ENCODE assay signal across 18 cellular contexts in the genomic region with DNA sequence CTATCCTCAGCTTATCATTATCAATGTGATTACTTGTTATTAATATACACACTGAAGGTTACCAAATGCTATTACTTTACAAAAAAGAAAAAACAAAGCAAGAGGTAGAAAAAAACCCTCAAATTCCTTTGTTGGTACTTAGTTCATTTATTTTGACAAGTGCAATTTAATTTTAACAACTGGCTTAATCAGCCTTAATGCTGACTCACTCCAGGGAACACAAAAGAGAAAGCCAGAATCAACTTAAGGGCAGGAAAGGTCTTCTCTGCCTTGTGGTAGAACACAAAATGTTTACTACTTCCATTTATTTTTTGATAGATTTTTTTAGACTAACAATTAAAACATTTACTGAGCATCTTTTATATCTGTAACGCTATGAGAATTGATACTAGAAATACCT.
DNase-seq lines count a peak whose midpoint lies in the region; ATAC-seq, FAIRE-seq and TF ChIP-seq lines count a peak whose summit lies in the region.
"Had no signal": no experiment of that assay in that cellular context is flagged by ENCODE, and none has a peak within 500 bp of the region (broad histone marks: within the 10 kb centered on the region; RNA-seq: fewer than 3 reads in every experiment).

No MANE protein-coding gene starts in this region.

- H3K36me3 ChIP-seq in fibroblast of lung (ENCODE audit: control insufficient read depth, insufficient read depth, low read length) (no peaks in the 10 kb centered on the region), mesenchymal stem cell (ENCODE audit: control insufficient read depth in 1 of 2, insufficient read depth in 2 of 2, low read depth in 1 of 2, low read length in 2 of 2) (no peaks in the 10 kb centered on the region)
- H3K36me3 ChIP-seq: BLaER1 treated with 17β-estradiol and CSF1 and Interleukin-3, amounts not matched to agents 10 nM and 100 nM had no signal

- H3K27ac ChIP-seq in RWPE1, result no peak overlapping the region
- H3K27ac ChIP-seq in fibroblast of lung (ENCODE audit: insufficient read depth, low read length), result no peak overlapping the region
- H3K27ac ChIP-seq in mesenchymal stem cell (ENCODE audit: low read length, poor library complexity, severe bottlenecking), result no peak overlapping the region
- H3K27ac ChIP-seq: BLaER1 treated with 17β-estradiol and CSF1 and Interleukin-3, amounts not matched to agents 10 nM and 100 nM had no signal

- H3K4me1 ChIP-seq in fibroblast of lung (ENCODE audit: control insufficient read depth, extremely low read depth, insufficient read depth, low read length) (no peaks in the 10 kb centered on the region), mesenchymal stem cell (ENCODE audit: control insufficient read depth, insufficient read depth, low read depth, low read length) (no peaks in the 10 kb centered on the region)
- H3K4me1 ChIP-seq: BLaER1 treated with 17β-estradiol and CSF1 and Interleukin-3, amounts not matched to agents 10 nM and 100 nM had no signal

- ATAC-seq in HG03571 (IDR thresholded peaks at IDR 0.05; ENCODE audit: unreplicated experiment), result no peak
- ATAC-seq: CD8-positive, alpha-beta T cell; GM23338; HepG2 had no signal

- H3K27me3 ChIP-seq in fibroblast of lung (ENCODE audit: control insufficient read depth, insufficient read depth, low read length) (no peaks in the 10 kb centered on the region), mesenchymal stem cell (ENCODE audit: control insufficient read depth in 1 of 2, insufficient read depth in 1 of 2, low read length in 2 of 2) (no peaks in the 10 kb centered on the region)
- H3K27me3 ChIP-seq: BLaER1 treated with 17β-estradiol and CSF1 and Interleukin-3, amounts not matched to agents 10 nM and 100 nM had no signal

- H4K8ac ChIP-seq in mesenchymal stem cell (ENCODE audit: low read length), result no peak overlapping the region

- no peak overlapping the region for H3K4me3 ChIP-seq in fibroblast of lung (replicated peaks in 1 of 4; ENCODE audit: control extremely low read depth in 1 of 4, insufficient read depth in 1 of 4, low read depth in 3 of 4, low read length in 4 of 4)
- H3K4me3 ChIP-seq in mesenchymal stem cell (ENCODE audit: insufficient read depth in 1 of 2, low read depth in 1 of 2, low read length in 2 of 2), result no peak overlapping the region
- H3K4me3 ChIP-seq: BLaER1 treated with 17β-estradiol and CSF1 and Interleukin-3, amounts not matched to agents 10 nM and 100 nM; GM23338 had no signal

- no peak overlapping the region for H2BK5ac ChIP-seq in mesenchymal stem cell (ENCODE audit: low read depth, low read length, poor library complexity, severe bottlenecking)

- no peaks in the 10 kb centered on the region for H4K20me1 ChIP-seq in fibroblast of lung (ENCODE audit: control insufficient read depth, extremely low read depth, insufficient read depth, low read length)
- H4K20me1 ChIP-seq: BLaER1 treated with 17β-estradiol and CSF1 and Interleukin-3, amounts not matched to agents 10 nM and 100 nM had no signal

- no peak overlapping the region for H2AFZ ChIP-seq in fibroblast of lung (ENCODE audit: low read length)
- no peak overlapping the region for H2AFZ ChIP-seq in mesenchymal stem cell (ENCODE audit: low read depth, low read length)
- H2AFZ ChIP-seq: GM23338 had no signal

- no peak for TF ChIP-seq CTCF in RWPE1 (conservative IDR thresholded peaks at IDR 0.05; ENCODE audit: low read depth)
- no peak for TF ChIP-seq CTCF in fibroblast of lung (conservative IDR thresholded peaks at IDR 0.05 in 1 of 2, IDR thresholded peaks at IDR 0.05 in 1 of 2; ENCODE audit: low read depth in 1 of 2, low read length in 2 of 2)

- no peak overlapping the region for H2BK15ac ChIP-seq in mesenchymal stem cell (ENCODE audit: low read depth, poor library complexity, severe bottlenecking)

- H2AK5ac ChIP-seq in mesenchymal stem cell (ENCODE audit: low read length, severe bottlenecking), result no peak overlapping the region

- H3K4me2 ChIP-seq in fibroblast of lung (ENCODE audit: extremely low read depth, insufficient read depth, low read length) (no peak overlapping the region), mesenchymal stem cell (ENCODE audit: low read length, poor library complexity, severe bottlenecking) (no peak overlapping the region)
- H3K4me2 ChIP-seq: BLaER1 treated with 17β-estradiol and CSF1 and Interleukin-3, amounts not matched to agents 10 nM and 100 nM; GM23338 had no signal

- H2BK120ac ChIP-seq in mesenchymal stem cell (ENCODE audit: low read depth, low read length), result no peak overlapping the region

- no peak overlapping the region for H3K14ac ChIP-seq in mesenchymal stem cell (ENCODE audit: low read length in 2 of 2)

- POLR2A ChIA-PET in RWPE1 (lab: Yijun Ruan, JAX; ENCODE audit: low non-redundant PET), result no interaction called here

- H3K9ac ChIP-seq in fibroblast of lung (ENCODE audit: insufficient read depth, low read length), result no peak overlapping the region
- H3K9ac ChIP-seq in mesenchymal stem cell (ENCODE audit: low read length), result no peak overlapping the region
- H3K9ac ChIP-seq: BLaER1 treated with 17β-estradiol and CSF1 and Interleukin-3, amounts not matched to agents 10 nM and 100 nM had no signal

- no peaks in the 10 kb centered on the region for H3K79me2 ChIP-seq in fibroblast of lung (ENCODE audit: control insufficient read depth, insufficient read depth, low read length)

- WGBS in mesenchymal stem cell, result no CpG with 5 or more reads among the region's 1 CpG

- CTCF ChIA-PET in RWPE1 (lab: Yijun Ruan, JAX), result no interaction called here

- no peaks in the 10 kb centered on the region for H3K9me3 ChIP-seq in fibroblast of lung (ENCODE audit: control insufficient read depth, insufficient read depth, low read depth, low read length)
- no peaks in the 10 kb centered on the region for H3K9me3 ChIP-seq in mesenchymal stem cell (ENCODE audit: control insufficient read depth, low read length)

- H3K79me1 ChIP-seq in mesenchymal stem cell (replicated peaks; ENCODE audit: low read length, poor library complexity, severe bottlenecking), result no peaks in the 10 kb centered on the region

- H3K4ac ChIP-seq in mesenchymal stem cell (ENCODE audit: low read depth in 1 of 2, low read length in 2 of 2), result no peak overlapping the region

- H4K91ac ChIP-seq in mesenchymal stem cell (ENCODE audit: low read length), result no peak overlapping the region

- no peak for FAIRE-seq in HTR-8/SVneo (lab: Jason Lieb, UNC)
- FAIRE-seq: H54, HepG2 had no signal

- H3K23ac ChIP-seq in mesenchymal stem cell (ENCODE audit: low read length in 2 of 2), result no peak overlapping the region

- no peak overlapping the region for H2BK12ac ChIP-seq in mesenchymal stem cell (ENCODE audit: low read length in 2 of 2)

- DNase-seq in RWPE1 (ENCODE audit: low spot score) (peak; percentile 1), astrocyte of the hippocampus (ENCODE audit: low read depth, low spot score) (peak; percentile 35), fibroblast of lung (ENCODE audit: low read depth in 2 of 2) (peak; percentile 2 to 48), mesenchymal stem cell (peak; percentile 3), NCI-H526 (lab: John Stamatoyannopoulos, UW) (no peak), HTR-8/SVneo (ENCODE audit: insufficient read length, low spot score) (no peak)
- DNase-seq in central memory CD4-positive, alpha-beta T cell, result no peak
- DNase-seq: 8988T; Calu3; CD8-positive, alpha-beta T cell; DMS79 treated with DMSO at 0.1 percent for 48 hours; GF-D8; HCEC 1CT had no signal

- H3K18ac ChIP-seq in mesenchymal stem cell (ENCODE audit: low read depth in 1 of 2, low read length in 2 of 2), result no peak overlapping the region

Comparison
In these comparisons a context has a peak if more than half of its experiments do, and no peak if none do; other contexts are left out.
1. DNase-seq: peak in RWPE1 (single experiment), astrocyte of the hippocampus (single experiment), fibroblast of lung (2 of 2) and mesenchymal stem cell (single experiment); none in central memory CD4-positive, alpha-beta T cell (single experiment), NCI-H526 (0 of 2) and HTR-8/SVneo (single experiment).